In the genomic region with DNA sequence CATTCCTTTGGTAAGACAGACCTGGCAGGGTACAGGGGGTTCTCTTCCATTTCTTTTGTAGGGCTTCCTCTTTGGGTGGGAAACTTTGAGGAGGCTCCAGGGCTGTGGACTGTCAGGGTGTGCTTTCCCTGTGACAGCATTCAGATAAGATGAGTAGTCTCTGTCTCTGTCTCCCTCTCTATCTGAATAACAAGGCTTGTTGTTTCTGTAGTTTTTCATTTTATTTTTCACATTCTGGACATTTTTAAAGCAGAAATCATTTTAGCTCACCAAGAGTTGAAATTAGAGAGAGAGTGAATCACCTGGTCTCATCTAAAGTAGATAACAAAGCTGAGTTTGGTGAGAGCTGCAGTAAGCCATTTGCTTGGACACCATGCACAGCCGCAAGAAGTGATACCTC, we compare ENCODE assay signal across 2 cellular contexts.
TF ChIP-seq lines count a peak whose summit lies in the region.

No MANE protein-coding gene starts in this region.

TF ChIP-seq in A549, 52 proteins besides CTCF, POLR2A, EP300 and RAD21 (continued from another document):
- TF ChIP-seq HOXB13 (CRISPR knock-in tag; IDR thresholded peaks at IDR 0.05; ENCODE audit: low read depth) (no peak), NPAS2 (CRISPR knock-in tag; IDR thresholded peaks at IDR 0.05; ENCODE audit: borderline replicate concordance) (no peak), FOSL2 (IDR thresholded peaks at IDR 0.05) (no peak), FOSL2 (CRISPR knock-in tag; IDR thresholded peaks at IDR 0.05) (no peak), CHD4 (IDR thresholded peaks at IDR 0.05; ENCODE audit: borderline replicate concordance) (no peak), CBX8 (IDR thresholded peaks at IDR 0.05) (no peak), CBX2 (IDR thresholded peaks at IDR 0.05; ENCODE audit: borderline replicate concordance, low read depth) (no peak)

TF ChIP-seq in SK-N-SH, 30 proteins besides CTCF, POLR2A, EP300 and RAD21 (continued from another document):
- TF ChIP-seq, protein P1, sequence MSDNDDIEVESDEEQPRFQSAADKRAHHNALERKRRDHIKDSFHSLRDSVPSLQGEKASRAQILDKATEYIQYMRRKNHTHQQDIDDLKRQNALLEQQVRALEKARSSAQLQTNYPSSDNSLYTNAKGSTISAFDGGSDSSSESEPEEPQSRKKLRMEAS (IDR thresholded peaks at IDR 0.05; ENCODE audit: low read depth) = no peak
- TF ChIP-seq GABPA (IDR thresholded peaks at IDR 0.05; ENCODE audit: low read depth) (no peak), RXRA (IDR thresholded peaks at IDR 0.05; ENCODE audit: borderline replicate concordance, low read depth) (no peak), RFX5 (IDR thresholded peaks at IDR 0.05; ENCODE audit: low read length) (no peak), ELF1 (IDR thresholded peaks at IDR 0.05) (no peak), TCF12 (IDR thresholded peaks at IDR 0.05) (peak; percentile 61), NRF1 (IDR thresholded peaks at IDR 0.05; ENCODE audit: low read depth, low read length) (no peak), MXI1 (IDR thresholded peaks at IDR 0.05; ENCODE audit: low read depth, low read length) (no peak), REST (IDR thresholded peaks at IDR 0.05; ENCODE audit: low read depth, low read length) (no peak), SMC3 (IDR thresholded peaks at IDR 0.05; ENCODE audit: low read depth, low read length) (no peak), TEAD4 (IDR thresholded peaks at IDR 0.05; ENCODE audit: borderline replicate concordance, insufficient read depth) (peak; percentile 22; the same call in 1 of the 2 replicates), YY1 (IDR thresholded peaks at IDR 0.05; ENCODE audit: low read depth) (no peak), FOXM1 (IDR thresholded peaks at IDR 0.05; ENCODE audit: low read depth) (no peak), TAF1 (IDR thresholded peaks at IDR 0.05; ENCODE audit: borderline replicate concordance, low read depth, low read length) (no peak), NFIC (IDR thresholded peaks at IDR 0.05; ENCODE audit: borderline replicate concordance) (0 out of 2 replicates have a peak, but pooled peaks have one; percentile 7), MEF2A (IDR thresholded peaks at IDR 0.05; ENCODE audit: borderline replicate concordance, low read depth) (no peak), CHD2 (IDR thresholded peaks at IDR 0.05; ENCODE audit: low read length, partially characterized antibody) (no peak), EZH2phosphoT487 (IDR thresholded peaks at IDR 0.05; ENCODE audit: borderline replicate concordance, low read depth) (no peak), FOXJ3 (CRISPR knock-in tag; IDR thresholded peaks at IDR 0.05) (no peak), POLR2AphosphoS5 (IDR thresholded peaks at IDR 0.05; ENCODE audit: low read depth, low read length) (no peak; the same call in 1 of the 2 replicates), GATA2 (CRISPR knock-in tag; IDR thresholded peaks at IDR 0.05) (no peak), USF2 (IDR thresholded peaks at IDR 0.05; ENCODE audit: borderline replicate concordance, low read depth, low read length) (no peak), RCOR1 (IDR thresholded peaks at IDR 0.05; ENCODE audit: low read length) (no peak), FOSL2 (IDR thresholded peaks at IDR 0.05; ENCODE audit: borderline replicate concordance, low read depth) (peak; percentile 67; the same call in 1 of the 2 replicates), SIN3A (IDR thresholded peaks at IDR 0.05; ENCODE audit: borderline replicate concordance, low read depth, low read length) (no peak)
- TF ChIP-seq, protein P2, sequence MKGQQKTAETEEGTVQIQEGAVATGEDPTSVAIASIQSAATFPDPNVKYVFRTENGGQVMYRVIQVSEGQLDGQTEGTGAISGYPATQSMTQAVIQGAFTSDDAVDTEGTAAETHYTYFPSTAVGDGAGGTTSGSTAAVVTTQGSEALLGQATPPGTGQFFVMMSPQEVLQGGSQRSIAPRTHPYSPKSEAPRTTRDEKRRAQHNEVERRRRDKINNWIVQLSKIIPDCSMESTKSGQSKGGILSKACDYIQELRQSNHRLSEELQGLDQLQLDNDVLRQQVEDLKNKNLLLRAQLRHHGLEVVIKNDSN (IDR thresholded peaks at IDR 0.05; ENCODE audit: borderline replicate concordance, low read depth) = no peak
- TF ChIP-seq, protein P3, sequence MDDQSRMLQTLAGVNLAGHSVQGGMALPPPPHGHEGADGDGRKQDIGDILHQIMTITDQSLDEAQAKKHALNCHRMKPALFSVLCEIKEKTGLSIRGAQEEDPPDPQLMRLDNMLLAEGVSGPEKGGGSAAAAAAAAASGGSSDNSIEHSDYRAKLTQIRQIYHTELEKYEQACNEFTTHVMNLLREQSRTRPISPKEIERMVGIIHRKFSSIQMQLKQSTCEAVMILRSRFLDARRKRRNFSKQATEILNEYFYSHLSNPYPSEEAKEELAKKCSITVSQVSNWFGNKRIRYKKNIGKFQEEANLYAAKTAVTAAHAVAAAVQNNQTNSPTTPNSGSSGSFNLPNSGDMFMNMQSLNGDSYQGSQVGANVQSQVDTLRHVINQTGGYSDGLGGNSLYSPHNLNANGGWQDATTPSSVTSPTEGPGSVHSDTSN (IDR thresholded peaks at IDR 0.05) = no peak; the same call in 1 of the 2 replicates
- TF ChIP-seq, protein P4, sequence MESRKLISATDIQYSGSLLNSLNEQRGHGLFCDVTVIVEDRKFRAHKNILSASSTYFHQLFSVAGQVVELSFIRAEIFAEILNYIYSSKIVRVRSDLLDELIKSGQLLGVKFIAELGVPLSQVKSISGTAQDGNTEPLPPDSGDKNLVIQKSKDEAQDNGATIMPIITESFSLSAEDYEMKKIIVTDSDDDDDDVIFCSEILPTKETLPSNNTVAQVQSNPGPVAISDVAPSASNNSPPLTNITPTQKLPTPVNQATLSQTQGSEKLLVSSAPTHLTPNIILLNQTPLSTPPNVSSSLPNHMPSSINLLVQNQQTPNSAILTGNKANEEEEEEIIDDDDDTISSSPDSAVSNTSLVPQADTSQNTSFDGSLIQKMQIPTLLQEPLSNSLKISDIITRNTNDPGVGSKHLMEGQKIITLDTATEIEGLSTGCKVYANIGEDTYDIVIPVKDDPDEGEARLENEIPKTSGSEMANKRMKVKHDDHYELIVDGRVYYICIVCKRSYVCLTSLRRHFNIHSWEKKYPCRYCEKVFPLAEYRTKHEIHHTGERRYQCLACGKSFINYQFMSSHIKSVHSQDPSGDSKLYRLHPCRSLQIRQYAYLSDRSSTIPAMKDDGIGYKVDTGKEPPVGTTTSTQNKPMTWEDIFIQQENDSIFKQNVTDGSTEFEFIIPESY (IDR thresholded peaks at IDR 0.05; ENCODE audit: borderline replicate concordance, low read depth) = no peak
- TF ChIP-seq, protein P5, sequence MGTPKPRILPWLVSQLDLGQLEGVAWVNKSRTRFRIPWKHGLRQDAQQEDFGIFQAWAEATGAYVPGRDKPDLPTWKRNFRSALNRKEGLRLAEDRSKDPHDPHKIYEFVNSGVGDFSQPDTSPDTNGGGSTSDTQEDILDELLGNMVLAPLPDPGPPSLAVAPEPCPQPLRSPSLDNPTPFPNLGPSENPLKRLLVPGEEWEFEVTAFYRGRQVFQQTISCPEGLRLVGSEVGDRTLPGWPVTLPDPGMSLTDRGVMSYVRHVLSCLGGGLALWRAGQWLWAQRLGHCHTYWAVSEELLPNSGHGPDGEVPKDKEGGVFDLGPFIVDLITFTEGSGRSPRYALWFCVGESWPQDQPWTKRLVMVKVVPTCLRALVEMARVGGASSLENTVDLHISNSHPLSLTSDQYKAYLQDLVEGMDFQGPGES (IDR thresholded peaks at IDR 0.05; ENCODE audit: low read depth, low read length) = no peak
TF ChIP-seq in SK-N-SH: peak in this region for 5.
